In genomic region chr4:86630629-86631028, GRCh38 we compare ENCODE assay signal across 23 cellular contexts. TPM values are rescaled to one million over a fixed set of nuclear protein-coding genes. Genes with fewer than 3 reads are reported as not detected.
A peak's percentile ranks its signal among the peaks of the same experiment; 100 is the strongest.
DNase-seq lines count a peak whose midpoint lies in the region; ATAC-seq and TF ChIP-seq lines count a peak whose summit lies in the region.
"Had no signal": no experiment of that assay in that cellular context is flagged by ENCODE, and none has a peak within 500 bp of the region (broad histone marks: within the 10 kb centered on the region; RNA-seq: fewer than 3 reads in every experiment).

No MANE protein-coding gene starts in this region.

- H4K20me1 ChIP-seq in neural progenitor cell (ENCODE audit: low read depth): peaks cover 41% of the 10 kb centered on the region

- no peak for TF ChIP-seq CTCF in neural progenitor cell (IDR thresholded peaks at IDR 0.05)

- no peaks in the 10 kb centered on the region for H3K4me1 Mint-ChIP-seq in neural progenitor cell
- H3K4me1 Mint-ChIP-seq: CD8-positive, alpha-beta memory T cell had no signal

- no peak overlapping the region for H3K4me3 Mint-ChIP-seq in neural progenitor cell
- H3K4me3 Mint-ChIP-seq: CD8-positive, alpha-beta memory T cell had no signal

- no peak overlapping the region for H2AFZ ChIP-seq in neural progenitor cell (replicated peaks)
- H2AFZ ChIP-seq: PC-9 had no signal

- no peak overlapping the region for H3K9ac ChIP-seq in neural progenitor cell

- H3K79me2 ChIP-seq in neural progenitor cell (ENCODE audit: low read depth): peaks cover 92% of the 10 kb centered on the region

- peak; percentile 56 for DNase-seq in D341Med (ENCODE audit: low spot score)
- DNase-seq in NCI-H69 (lab: John Stamatoyannopoulos, UW): peak; percentile 3
- peak; percentile 42 for DNase-seq in amniotic epithelial cell (ENCODE audit: low read depth)
- peak; percentile 35 for DNase-seq in neural progenitor cell (ENCODE audit: low spot score)
- no peak for DNase-seq in DMS79 (lab: John Stamatoyannopoulos, UW)
- DNase-seq in NCI-H748 treated with DMSO at 0.1 percent for 48 hours (lab: John Stamatoyannopoulos, UW): no peak
- DNase-seq in NCI-H128 (lab: John Stamatoyannopoulos, UW; ENCODE audit: unreplicated experiment): no peak
- DNase-seq: Calu3; CD8-positive, alpha-beta memory T cell; DMS53; EL; H7; KBM-7; MM.1S; NCI-H1092; NCI-H1436 treated with DMSO at 0.1 percent for 48 hours; NCI-H1930; NCI-H2227 treated with DMSO at 0.1 percent for 48 hours; NCI-H526; PC-9; SIG-M5 had no signal

- peaks cover 59% of the 10 kb centered on the region for H3K36me3 Mint-ChIP-seq in neural progenitor cell
- H3K36me3 Mint-ChIP-seq: CD8-positive, alpha-beta memory T cell had no signal

- H3K4me2 ChIP-seq in neural progenitor cell: peak overlapping the region; percentile 17
- H3K4me2 ChIP-seq: PC-9 had no signal

- no peaks in the 10 kb centered on the region for H3K27me3 Mint-ChIP-seq in neural progenitor cell (ENCODE audit: insufficient read depth, low read depth)
- H3K27me3 Mint-ChIP-seq: CD8-positive, alpha-beta memory T cell had no signal

- H3K27ac ChIP-seq in neural progenitor cell: no peak overlapping the region
- H3K27ac ChIP-seq: C4-2B, PC-9 had no signal

- no peaks in the 10 kb centered on the region for H3K27me3 ChIP-seq in neural progenitor cell

- ATAC-seq in GM21390 (IDR thresholded peaks at IDR 0.05; ENCODE audit: unreplicated experiment): no peak

- H3K36me3 ChIP-seq in neural progenitor cell: peaks cover 30% of the 10 kb centered on the region

- H3K9me3 ChIP-seq in neural progenitor cell (ENCODE audit: low read depth): no peaks in the 10 kb centered on the region

- H3K4me3 ChIP-seq in neural progenitor cell: no peak overlapping the region
- H3K4me3 ChIP-seq: PC-9 had no signal

- peaks cover 46% of the 10 kb centered on the region for H3K9me3 Mint-ChIP-seq in neural progenitor cell

- H3F3A ChIP-seq in neural progenitor cell (ENCODE audit: low read depth): peaks cover 7% of the 10 kb centered on the region

- no peak overlapping the region for H3K27ac Mint-ChIP-seq in neural progenitor cell
- H3K27ac Mint-ChIP-seq: CD8-positive, alpha-beta memory T cell had no signal

- H3K4me1 ChIP-seq in neural progenitor cell: peaks cover 31% of the 10 kb centered on the region

RNA-seq across cellular contexts. Expression of gene PTPN13, which starts 36.5 kb away (rescaled TPM):
- total RNA-seq in neural progenitor cell (ENCODE audit: low replicate concordance): 183 and 244 TPM in 2 replicates

Comparison
In these comparisons a context has a peak if more than half of its experiments do, and no peak if none do; other contexts are left out.
1. DNase-seq: peak in D341Med (single experiment), NCI-H69 (single experiment), amniotic epithelial cell (single experiment) and neural progenitor cell (single experiment); none in DMS79 (single experiment), NCI-H748 treated with DMSO at 0.1 percent for 48 hours (single experiment) and NCI-H128 (single experiment).